Comparison of ENCODE assay signal across 29 cellular contexts in the genomic region with DNA sequence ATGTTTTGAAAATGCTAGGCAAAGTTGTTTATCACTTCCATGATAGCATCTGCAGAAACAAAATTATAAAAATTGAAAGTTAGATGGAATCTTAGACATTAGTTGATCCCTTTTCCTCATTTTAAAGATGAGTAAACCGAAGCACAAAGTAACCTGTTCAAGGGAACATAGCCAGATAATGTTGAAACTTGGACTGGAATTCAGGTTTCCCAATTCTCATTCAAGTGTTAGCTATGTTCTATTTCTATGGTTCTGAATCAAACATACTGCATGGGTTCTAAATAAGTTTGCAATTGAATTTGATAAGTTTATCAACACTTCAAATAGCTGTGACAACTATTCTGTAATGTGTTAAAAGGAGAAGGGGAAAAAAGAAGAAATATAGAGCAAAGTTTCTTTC.
"Had no signal": no experiment of that assay in that cellular context is flagged by ENCODE, and none has a peak within 500 bp of the region (broad histone marks: within the 10 kb centered on the region; RNA-seq: fewer than 3 reads in every experiment).

No MANE protein-coding gene starts in this region.

- FAIRE-seq: urothelium cell line had no signal

- H3K36me3 Mint-ChIP-seq: stimulated activated effector memory CD8-positive, alpha-beta T cell treated with anti-CD3 and anti-CD28 coated beads, Interleukin-12 subunit alpha, Interleukin-12 subunit beta, amount 100 ng/mL, for 72 hours; stimulated activated memory B cell treated with anti-CD40 and anti-IgM and Interleukin-4, amounts not matched to agents 10 μg/mL and 1 μg/mL and 100 μg/mL, for 72 hours; stimulated activated naive B cell treated with anti-CD40 and anti-IgM and Interleukin-4, amounts not matched to agents 10 μg/mL and 1 μg/mL and 100 μg/mL, for 72 hours had no signal

- H3K4me1 Mint-ChIP-seq: stimulated activated effector memory CD8-positive, alpha-beta T cell treated with anti-CD3 and anti-CD28 coated beads, Interleukin-12 subunit alpha, Interleukin-12 subunit beta, amount 100 ng/mL, for 72 hours; stimulated activated memory B cell treated with anti-CD40 and anti-IgM and Interleukin-4, amounts not matched to agents 10 μg/mL and 1 μg/mL and 100 μg/mL, for 72 hours; stimulated activated naive B cell treated with anti-CD40 and anti-IgM and Interleukin-4, amounts not matched to agents 10 μg/mL and 1 μg/mL and 100 μg/mL, for 72 hours; stimulated activated naive CD8-positive, alpha-beta T cell treated with anti-CD3 and anti-CD28 coated beads, Interleukin-15, amount 100 ng/mL, for 72 hours had no signal

- H3K27ac ChIP-seq: stomach, suprapubic skin, testis, thoracic aorta, thyroid gland, tibial artery, tibial nerve, transverse colon, upper lobe of left lung, upper lobe of right lung, uterus, vagina had no signal

- H3K27ac Mint-ChIP-seq: stimulated activated effector memory CD8-positive, alpha-beta T cell treated with anti-CD3 and anti-CD28 coated beads, Interleukin-12 subunit alpha, Interleukin-12 subunit beta, amount 100 ng/mL, for 72 hours; stimulated activated memory B cell treated with anti-CD40 and anti-IgM and Interleukin-4, amounts not matched to agents 10 μg/mL and 1 μg/mL and 100 μg/mL, for 72 hours; stimulated activated naive B cell treated with anti-CD40 and anti-IgM and Interleukin-4, amounts not matched to agents 10 μg/mL and 1 μg/mL and 100 μg/mL, for 72 hours; stimulated activated naive CD8-positive, alpha-beta T cell treated with anti-CD3 and anti-CD28 coated beads, Interleukin-15, amount 100 ng/mL, for 72 hours; stimulated activated naive CD8-positive, alpha-beta T cell treated with anti-CD3 and anti-CD28 coated beads, Interleukin-15, Interleukin-2, amounts not matched to agents 100 ng/mL and 50 ng/mL, for 24 hours; type B pancreatic cell had no signal

- H3K9me3 ChIP-seq: stomach, suprapubic skin, testis, thoracic aorta, thyroid gland, tibial artery, tibial nerve, transverse colon, upper lobe of left lung, upper lobe of right lung, uterus, vagina had no signal

- H3K4me3 Mint-ChIP-seq: stimulated activated effector memory CD8-positive, alpha-beta T cell treated with anti-CD3 and anti-CD28 coated beads, Interleukin-12 subunit alpha, Interleukin-12 subunit beta, amount 100 ng/mL, for 72 hours; stimulated activated memory B cell treated with anti-CD40 and anti-IgM and Interleukin-4, amounts not matched to agents 10 μg/mL and 1 μg/mL and 100 μg/mL, for 72 hours; stimulated activated naive B cell treated with anti-CD40 and anti-IgM and Interleukin-4, amounts not matched to agents 10 μg/mL and 1 μg/mL and 100 μg/mL, for 72 hours; stimulated activated naive CD8-positive, alpha-beta T cell treated with anti-CD3 and anti-CD28 coated beads, Interleukin-15, amount 100 ng/mL, for 72 hours; stimulated activated naive CD8-positive, alpha-beta T cell treated with anti-CD3 and anti-CD28 coated beads, Interleukin-15, Interleukin-2, amounts not matched to agents 100 ng/mL and 50 ng/mL, for 24 hours; type B pancreatic cell had no signal

- ATAC-seq: stimulated activated effector memory CD8-positive, alpha-beta T cell treated with anti-CD3 and anti-CD28 coated beads, Interleukin-12 subunit alpha, Interleukin-12 subunit beta, amount 100 ng/mL, for 72 hours; stimulated activated memory B cell treated with anti-CD40 and anti-IgM and Interleukin-4, amounts not matched to agents 10 μg/mL and 1 μg/mL and 100 μg/mL, for 72 hours; stimulated activated naive B cell treated with anti-CD40 and anti-IgM and Interleukin-4, amounts not matched to agents 10 μg/mL and 1 μg/mL and 100 μg/mL, for 72 hours; stimulated activated naive CD8-positive, alpha-beta T cell treated with anti-CD3 and anti-CD28 coated beads, Interleukin-15, amount 100 ng/mL, for 72 hours; stimulated activated naive CD8-positive, alpha-beta T cell treated with anti-CD3 and anti-CD28 coated beads, Interleukin-15, Interleukin-2, amounts not matched to agents 100 U/mL and 50 U/mL, for 24 hours; upper lobe of right lung had no signal

- H3K9me3 Mint-ChIP-seq: stimulated activated memory B cell treated with anti-CD40 and anti-IgM and Interleukin-4, amounts not matched to agents 10 μg/mL and 1 μg/mL and 100 μg/mL, for 72 hours; stimulated activated naive B cell treated with anti-CD40 and anti-IgM and Interleukin-4, amounts not matched to agents 10 μg/mL and 1 μg/mL and 100 μg/mL, for 72 hours; stimulated activated naive CD8-positive, alpha-beta T cell treated with anti-CD3 and anti-CD28 coated beads, Interleukin-15, amount 100 ng/mL, for 72 hours; stimulated activated naive CD8-positive, alpha-beta T cell treated with anti-CD3 and anti-CD28 coated beads, Interleukin-15, Interleukin-2, amounts not matched to agents 100 ng/mL and 50 ng/mL, for 24 hours; type B pancreatic cell had no signal

- H3K36me3 ChIP-seq: stomach, suprapubic skin, thoracic aorta, thyroid gland, tibial artery, tibial nerve, transverse colon, upper lobe of left lung, upper lobe of right lung, uterus, vagina had no signal

- H3K4me1 ChIP-seq: suprapubic skin, testis, upper lobe of right lung, uterus had no signal

- H3K27me3 ChIP-seq: stomach, suprapubic skin, testis, thyroid gland, tibial artery, tibial nerve, transverse colon, upper lobe of left lung, upper lobe of right lung, uterus, vagina had no signal

- H3K4me3 ChIP-seq: stomach, suprapubic skin, testis, thoracic aorta, thyroid gland, tibial artery, tibial nerve, transverse colon, upper lobe of left lung, upper lobe of right lung, uterus, vagina had no signal

- DNase-seq: stimulated activated CD4-positive, alpha-beta T cell treated with anti-CD3 and anti-CD28 coated beads, Interleukin-2, amount 100 ng/mL, for 48 hours; stimulated activated CD4-positive, alpha-beta T cell treated with anti-CD3 and anti-CD28 coated beads, Interleukin-4, amount 100 ng/mL, for 1 hour; stimulated activated CD4-positive, alpha-beta T cell treated with anti-CD3 and anti-CD28 coated beads, Interleukin-4, amount 100 ng/mL, for 24 hours; stimulated activated CD4-positive, alpha-beta T cell treated with anti-CD3 and anti-CD28 coated beads, Interleukin-4, amount 100 ng/mL, for 4 hours; stimulated activated CD8-positive, alpha-beta memory T cell treated with anti-CD3 and anti-CD28 coated beads, Interleukin-4, amount 100 ng/mL, for 48 hours; stimulated activated naive B cell treated with anti-CD40 and anti-IgM and Interleukin-4, amounts not matched to agents 10 μg/mL and 1 μg/mL and 100 μg/mL, for 72 hours; stimulated activated naive CD4-positive, alpha-beta T cell; stimulated activated naive CD4-positive, alpha-beta T cell treated with Interleukin-2 at 50 U/mL for 16 hours; stimulated activated naive CD8-positive, alpha-beta T cell treated with anti-CD3 and anti-CD28 coated beads, Interleukin-15, amount 100 ng/mL, for 72 hours; stimulated activated naive CD8-positive, alpha-beta T cell treated with anti-CD3 and anti-CD28 coated beads, Interleukin-15, Interleukin-2, amounts not matched to agents 100 U/mL and 50 U/mL, for 24 hours; stomach; substantia nigra; testis; thyroid gland; tibial artery; transverse colon; trophoblast cell; upper lobe of left lung; upper lobe of right lung; uterus had no signal

- H3K27me3 Mint-ChIP-seq: stimulated activated memory B cell treated with anti-CD40 and anti-IgM and Interleukin-4, amounts not matched to agents 10 μg/mL and 1 μg/mL and 100 μg/mL, for 72 hours; stimulated activated naive CD8-positive, alpha-beta T cell treated with anti-CD3 and anti-CD28 coated beads, Interleukin-15, amount 100 ng/mL, for 72 hours; stimulated activated naive CD8-positive, alpha-beta T cell treated with anti-CD3 and anti-CD28 coated beads, Interleukin-15, Interleukin-2, amounts not matched to agents 100 ng/mL and 50 ng/mL, for 24 hours; type B pancreatic cell had no signal
